In the genomic region with DNA sequence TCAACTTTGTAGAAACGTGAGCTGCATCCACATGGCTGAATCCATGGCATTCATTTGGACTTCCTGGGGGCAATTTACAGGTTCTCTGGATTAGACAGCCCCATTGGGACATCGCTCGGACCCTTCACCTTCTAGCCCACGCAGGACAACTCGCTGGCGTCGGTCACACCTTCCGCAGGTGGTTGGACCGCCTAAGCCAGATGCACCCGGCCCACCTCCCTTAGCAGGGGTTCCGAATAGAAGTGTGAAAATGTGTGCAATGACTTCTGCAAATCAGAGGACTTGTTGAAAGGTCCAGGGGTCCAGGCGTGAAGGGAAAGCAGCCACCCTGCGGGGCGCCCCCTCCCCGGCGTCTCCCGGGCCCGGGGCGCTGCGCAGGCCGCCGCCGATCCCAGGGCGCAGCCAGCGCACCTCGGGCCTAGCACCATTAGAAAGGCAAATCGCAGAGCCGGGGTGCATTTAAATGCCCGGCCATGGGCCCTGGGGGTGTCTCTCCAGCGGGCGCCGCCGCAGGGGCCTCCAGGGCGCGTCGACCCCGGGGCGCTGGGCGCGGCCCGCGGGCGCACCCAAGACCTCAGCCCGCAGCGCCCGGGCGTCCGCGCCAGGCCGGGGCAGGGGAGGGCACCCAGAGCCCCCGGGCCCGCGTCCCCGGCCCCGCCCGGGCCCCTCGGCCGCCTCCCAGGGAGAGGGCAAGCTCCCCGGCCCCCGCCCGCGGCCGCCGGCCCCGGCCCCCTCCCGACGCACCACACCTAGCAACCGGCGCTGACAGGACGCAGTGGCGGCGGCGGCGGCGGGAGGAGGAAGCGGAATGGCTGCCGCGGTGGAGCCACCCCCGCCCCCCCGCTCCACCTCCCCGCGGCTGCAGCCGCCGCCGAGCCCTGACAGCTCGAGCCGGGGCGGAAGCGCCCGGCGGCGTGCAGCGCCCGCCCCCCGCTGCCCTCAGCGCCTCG, we compare ENCODE assay signal across 8 cellular contexts. TPM values are rescaled to one million over a fixed set of nuclear protein-coding genes. Genes with fewer than 3 reads are reported as not detected.
DNase-seq lines count a peak whose midpoint lies in the region; ATAC-seq, FAIRE-seq and TF ChIP-seq lines count a peak whose summit lies in the region.

No MANE protein-coding gene starts in this region.

- no peaks in the 10 kb centered on the region for H3K9me3 Mint-ChIP-seq in chondrocyte (ENCODE audit: low read depth)

- H3K27ac Mint-ChIP-seq in chondrocyte (ENCODE audit: unreplicated experiment): peak overlapping the region; percentile 15

- TF ChIP-seq CTCF in chondrocyte (IDR thresholded peaks at IDR 0.05) (no peak), left lung (IDR thresholded peaks at IDR 0.05) (no peak)

- FAIRE-seq in GM12891 (lab: Jason Lieb, UNC): peak; percentile 40

- no peaks in the 10 kb centered on the region for H3K36me3 ChIP-seq in left lung

- ATAC-seq in HG02623 (IDR thresholded peaks at IDR 0.05; ENCODE audit: unreplicated experiment) (peak; percentile 69), left lung (peak; percentile 87)

- peak overlapping the region; percentile 73 for H3K4me3 Mint-ChIP-seq in chondrocyte (ENCODE audit: unreplicated experiment)

- peaks cover 40% of the 10 kb centered on the region for H3K4me1 Mint-ChIP-seq in chondrocyte (ENCODE audit: low read depth)

- H3K9me3 ChIP-seq in left lung: no peaks in the 10 kb centered on the region

- DNase-seq in GM12891 (ENCODE audit: insufficient read length, low spot score) (peak; percentile 54), NCI-H128 (lab: John Stamatoyannopoulos, UW; ENCODE audit: unreplicated experiment) (peak; percentile 5), chondrocyte (ENCODE audit: low spot score) (no peak), left lung (peak; percentile 81 to 96), cerebellar nuclear complex (lab: John Stamatoyannopoulos, UW) (no peak)
- peak; percentile 57 for DNase-seq in activated CD4-positive, alpha-beta T cell treated with anti-CD3 and anti-CD28 coated beads for 1 hour
- DNase-seq in stimulated activated CD4-positive, alpha-beta T cell treated with anti-CD3 and anti-CD28 coated beads, Interleukin-2, amount 100 ng/mL, for 4 hours (ENCODE audit: low read depth): peak; percentile 60

- H3K27me3 ChIP-seq in left lung: no peaks in the 10 kb centered on the region

- H3K36me3 Mint-ChIP-seq in chondrocyte (ENCODE audit: low read depth): no peaks in the 10 kb centered on the region

- H3K4me3 ChIP-seq in left lung: peak overlapping the region; percentile 54 to 65

- no peak for TF ChIP-seq POLR2A in GM12891 (IDR thresholded peaks at IDR 0.05; ENCODE audit: low read depth, low read length)

- peaks cover 5 to 29% of the 10 kb centered on the region in 2 donors for H3K4me1 ChIP-seq in left lung

- intact Hi-C loops in left lung (cut with DNase I): no loop called here

- no peaks in the 10 kb centered on the region for H3K27me3 Mint-ChIP-seq in chondrocyte (ENCODE audit: low read depth)

- peak overlapping the region in 1 of 2 donors; percentile 87 for H3K27ac ChIP-seq in left lung

TF ChIP-seq in GM12891, 5 proteins besides CTCF, POLR2A, EP300 and RAD21:
- no peak for TF ChIP-seq TAF1 (IDR thresholded peaks at IDR 0.05; ENCODE audit: low read depth, low read length)
- TF ChIP-seq PAX5 (IDR thresholded peaks at IDR 0.05; ENCODE audit: insufficient read depth, low read length, severe bottlenecking): no peak
- no peak for TF ChIP-seq POLR2AphosphoS5 (IDR thresholded peaks at IDR 0.05; ENCODE audit: low read depth, low read length)
- no peak for TF ChIP-seq POU2F2 (IDR thresholded peaks at IDR 0.05; ENCODE audit: low read depth, low read length)
- TF ChIP-seq SPI1 (IDR thresholded peaks at IDR 0.05; ENCODE audit: low read depth, low read length): no peak
TF ChIP-seq in GM12891: peak in this region for 0.

RNA-seq across cellular contexts. Expression of gene JAZF1, which starts 1.2 kb away (rescaled TPM):
- polyA plus RNA-seq in GM12891 (2012; ENCODE audit: low read depth, missing spikeins): 0.19 TPM
- total RNA-seq in chondrocyte (21.2 to 33.8 TPM (median 31.1 TPM) in 3 replicates), left lung (10 to 100 TPM; 13.6 to 18.2 TPM)

Comparison
In these comparisons a context has a peak if more than half of its experiments do, and no peak if none do; other contexts are left out.
1. DNase-seq: peak in GM12891 (single experiment), NCI-H128 (single experiment), activated CD4-positive, alpha-beta T cell treated with anti-CD3 and anti-CD28 coated beads for 1 hour (single experiment), left lung (2 of 2) and stimulated activated CD4-positive, alpha-beta T cell treated with anti-CD3 and anti-CD28 coated beads, Interleukin-2, amount 100 ng/mL, for 4 hours (single experiment); none in chondrocyte (single experiment) and cerebellar nuclear complex (0 of 2).